8 cellular contexts compared by ENCODE assay signal in genomic region chr15:45129651-45130129, GRCh38. TPM values are rescaled to one million over a fixed set of nuclear protein-coding genes. Genes with fewer than 3 reads are reported as not detected.
DNase-seq lines count a peak whose midpoint lies in the region; ATAC-seq lines count a peak whose summit lies in the region.

Gene DUOX1 (plus strand): TSS chr15:45129994. CDS start chr15:45131967, 1,973 bp downstream.
Gene DUOXA1 (minus strand): TSS chr15:45129879. CDS start chr15:45123014, 6,865 bp downstream.

- no peak within 1 kb of the TSS for H3K27ac ChIP-seq in iPS DF 6.9 (ENCODE audit: low read length)
- H3K27ac ChIP-seq in skeletal muscle tissue (ENCODE audit: low read depth, low read length): no peak within 1 kb of the TSS

- H3K4me3 ChIP-seq in iPS DF 6.9 (ENCODE audit: low read length) (peak within 1 kb of the TSS; percentile 53; the same call in 1 of the 2 replicates), skeletal muscle tissue (ENCODE audit: low read length in 3 of 3) (peak within 1 kb of the TSS in 2 of 3 donors; percentile 49 to 60)

- peaks cover 76% of the 10 kb centered on the region for H3K27me3 ChIP-seq in iPS DF 6.9 (ENCODE audit: control insufficient read depth, insufficient read depth, low read length)
- peaks cover 54 to 66% (median 62%) of the 10 kb centered on the region in 3 donors for H3K27me3 ChIP-seq in skeletal muscle tissue (ENCODE audit: control insufficient read depth in 3 of 3, insufficient read depth in 3 of 3, low read length in 3 of 3)

- ATAC-seq in GM21526 (IDR thresholded peaks at IDR 0.05; ENCODE audit: low FRiP score, unreplicated experiment): no peak

- H3K9me3 ChIP-seq in iPS DF 6.9 (ENCODE audit: control insufficient read depth, insufficient read depth, low read length): no peaks in the 10 kb centered on the region
- no peaks in the 10 kb centered on the region for H3K9me3 ChIP-seq in skeletal muscle tissue (ENCODE audit: control insufficient read depth in 3 of 3, low read length in 3 of 3)

- no peak within 1 kb of the TSS for H3K9ac ChIP-seq in skeletal muscle tissue (ENCODE audit: low read depth in 1 of 3, low read length in 3 of 3)

- DNase-seq in HPDE6-E6E7 (ENCODE audit: extremely low spot score) (peak; percentile 88), iPS DF 6.9 (ENCODE audit: low read depth, low spot score) (no peak), RPMI8226 (no peak), NCI-H526 treated with DMSO at 0.1 percent for 48 hours (lab: John Stamatoyannopoulos, UW) (no peak), NCI-H1048 (lab: John Stamatoyannopoulos, UW) (no peak)
- peak; percentile 30 for DNase-seq in activated naive CD4-positive, alpha-beta T cell treated with Interleukin-2 at 50 U/mL for 16 hours

- no CpG with 5 or more reads among the region's 46 CpGs for WGBS in iPS DF 6.9 (ENCODE audit: insufficient coverage, insufficient read length)

- H3K36me3 ChIP-seq in iPS DF 6.9 (ENCODE audit: control insufficient read depth, insufficient read depth, low read length) (no peaks in the 10 kb centered on the region), skeletal muscle tissue (ENCODE audit: control insufficient read depth in 3 of 3, insufficient read depth in 3 of 3, low read length in 3 of 3) (no peaks in the 10 kb centered on the region)

- H3K4me1 ChIP-seq in iPS DF 6.9 (ENCODE audit: control insufficient read depth, insufficient read depth, low read length) (no peaks in the 10 kb centered on the region), skeletal muscle tissue (ENCODE audit: control insufficient read depth in 3 of 3, insufficient read depth in 3 of 3, low read length in 3 of 3) (peaks cover under 1 to 2% (median 2%) of the 10 kb centered on the region in 3 donors)

RNA-seq across cellular contexts. Expression of gene DUOX1, which starts in this region (rescaled TPM):
- total RNA-seq in skeletal muscle tissue: under 0.01 TPM

RNA-seq across cellular contexts. Expression of gene DUOXA1, which starts in this region (rescaled TPM):
- not detected for total RNA-seq in skeletal muscle tissue

Comparison
In these comparisons a context has a peak if more than half of its experiments do, and no peak if none do; other contexts are left out.
1. DNase-seq: peak in HPDE6-E6E7 (single experiment) and activated naive CD4-positive, alpha-beta T cell treated with Interleukin-2 at 50 U/mL for 16 hours (single experiment); none in iPS DF 6.9 (single experiment), RPMI8226 (single experiment), NCI-H526 treated with DMSO at 0.1 percent for 48 hours (single experiment) and NCI-H1048 (single experiment).